ENCODE assay signal across 14 cellular contexts in genomic region chr2:449246-450067, GRCh38.
DNase-seq lines count a peak whose midpoint lies in the region; ATAC-seq and TF ChIP-seq lines count a peak whose summit lies in the region.
"Had no signal": no experiment of that assay in that cellular context is flagged by ENCODE, and none has a peak within 500 bp of the region (broad histone marks: within the 10 kb centered on the region; RNA-seq: fewer than 3 reads in every experiment).

No MANE protein-coding gene starts in this region.

- no peaks in the 10 kb centered on the region for H3F3A ChIP-seq in GM23338 (replicated peaks; ENCODE audit: low read depth)

- intact Hi-C loops in naive thymus-derived CD4-positive, alpha-beta T cell (cut with micrococcal nuclease) = no loop called here

- H2AFZ ChIP-seq in GM23338 = peak overlapping the region; percentile 58; the same call in 1 of the 2 replicates
- H2AFZ ChIP-seq in trophoblast cell (ENCODE audit: insufficient read depth, low read length, poor library complexity) = no peak overlapping the region

- H3K4me3 ChIP-seq in GM23338 (no peak overlapping the region), trophoblast cell (ENCODE audit: low read depth, low read length) (no peak overlapping the region)
- H3K4me3 ChIP-seq in naive thymus-derived CD4-positive, alpha-beta T cell (ENCODE audit: low read length) = no peak overlapping the region

- H3K18ac ChIP-seq in trophoblast cell (ENCODE audit: low read length) = no peak overlapping the region

- H2BK12ac ChIP-seq in trophoblast cell (ENCODE audit: low read length) = no peak overlapping the region

- H3K14ac ChIP-seq in trophoblast cell (ENCODE audit: low read length) = no peak overlapping the region

- DNase-seq in GM23338 (ENCODE audit: low spot score) (peak; percentile 32), NCI-H2171 (lab: John Stamatoyannopoulos, UW) (peak; percentile 25), left kidney (ENCODE audit: low read depth, low spot score) (peak; percentile 70), trophoblast cell (no peak), KBM-7 (no peak)
- no peak for DNase-seq in naive thymus-derived CD4-positive, alpha-beta T cell
- DNase-seq: BE2C; CD8-positive, alpha-beta T cell; NCI-H1694; NCI-H345; NCI-H82; SHP77 treated with DMSO at 0.1 percent for 48 hours; T-helper 17 cell had no signal

- ATAC-seq in GM23338 = peak; percentile 81
- no peak for ATAC-seq in naive thymus-derived CD4-positive, alpha-beta T cell
- ATAC-seq: CD8-positive, alpha-beta T cell; T-helper 17 cell had no signal

- H3K4me2 ChIP-seq in GM23338 = no peak overlapping the region
- H3K4me2 ChIP-seq in trophoblast cell (ENCODE audit: low read length) = no peak overlapping the region

- H3K9me3 Mint-ChIP-seq in GM23338 = peaks cover 3% of the 10 kb centered on the region; the same call in 1 of the 3 replicates
- H3K9me3 Mint-ChIP-seq in naive thymus-derived CD4-positive, alpha-beta T cell = no peaks in the 10 kb centered on the region
- H3K9me3 Mint-ChIP-seq: CD8-positive, alpha-beta T cell had no signal

- no peak overlapping the region for H3K23ac ChIP-seq in trophoblast cell (ENCODE audit: low read length)

- H3K36me3 ChIP-seq in GM23338 (ENCODE audit: insufficient read depth) (no peaks in the 10 kb centered on the region), trophoblast cell (ENCODE audit: control insufficient read depth in 1 of 2, insufficient read depth in 2 of 2, low read length in 2 of 2) (no peaks in the 10 kb centered on the region)
- H3K36me3 ChIP-seq in naive thymus-derived CD4-positive, alpha-beta T cell (ENCODE audit: control insufficient read depth in 2 of 3, insufficient read depth in 3 of 3, low read length in 3 of 3) = no peaks in the 10 kb centered on the region
- H3K36me3 ChIP-seq: BE2C had no signal

- H3K9ac ChIP-seq in trophoblast cell (ENCODE audit: low read length) = no peak overlapping the region

- H3K9me2 ChIP-seq in GM23338 (ENCODE audit: insufficient read depth) = no peaks in the 10 kb centered on the region

- H3K27ac ChIP-seq in C4-2B (peak overlapping the region; percentile 6; the same call in 1 of the 2 replicates), GM23338 (ENCODE audit: low read depth) (no peak overlapping the region), trophoblast cell (ENCODE audit: low read depth, low read length) (no peak overlapping the region)
- no peak overlapping the region for H3K27ac ChIP-seq in naive thymus-derived CD4-positive, alpha-beta T cell (ENCODE audit: low read depth, low read length)

- no peaks in the 10 kb centered on the region for H3K9me3 ChIP-seq in trophoblast cell (ENCODE audit: insufficient read depth, low read depth, low read length)
- H3K9me3 ChIP-seq in naive thymus-derived CD4-positive, alpha-beta T cell (ENCODE audit: control insufficient read depth in 2 of 3, low read length in 3 of 3) = no peaks in the 10 kb centered on the region
- H3K9me3 ChIP-seq: BE2C had no signal

- TF ChIP-seq CTCF in C4-2B (conservative IDR thresholded peaks at IDR 0.05) = no peak
- peak in 1 of 2 experiments; percentile 22; a peak in 2 of 4 replicates for TF ChIP-seq CTCF in GM23338 (conservative IDR thresholded peaks at IDR 0.05; ENCODE audit: low read depth in 2 of 2)

- no peak overlapping the region for H2BK120ac ChIP-seq in trophoblast cell (ENCODE audit: insufficient read depth, low read length, poor library complexity)

- H4K12ac ChIP-seq in trophoblast cell (ENCODE audit: low read depth, low read length) = no peak overlapping the region

- peaks cover 12% of the 10 kb centered on the region; the same call in 2 of the 3 replicates for H3K4me1 Mint-ChIP-seq in GM23338
- H3K4me1 Mint-ChIP-seq in naive thymus-derived CD4-positive, alpha-beta T cell = peaks cover under 1 to 11% (median 7%) of the 10 kb centered on the region in 7 donors
- H3K4me1 Mint-ChIP-seq: T-helper 17 cell had no signal

- no peaks in the 10 kb centered on the region for H3K79me1 ChIP-seq in trophoblast cell (ENCODE audit: low read length)

- H3K4me1 ChIP-seq in GM23338 (ENCODE audit: insufficient read depth) (no peaks in the 10 kb centered on the region; the same call in 1 of the 2 replicates), trophoblast cell (ENCODE audit: control insufficient read depth in 1 of 2, insufficient read depth in 2 of 2, low read length in 2 of 2) (no peaks in the 10 kb centered on the region)
- no peaks in the 10 kb centered on the region for H3K4me1 ChIP-seq in naive thymus-derived CD4-positive, alpha-beta T cell (ENCODE audit: control insufficient read depth in 2 of 2, insufficient read depth in 2 of 2, low read length in 2 of 2)
- H3K4me1 ChIP-seq: BE2C had no signal

- H3K27me3 Mint-ChIP-seq in GM23338 (ENCODE audit: insufficient read depth, low read depth, poor library complexity) = peaks cover 2% of the 10 kb centered on the region
- H3K27me3 Mint-ChIP-seq in naive thymus-derived CD4-positive, alpha-beta T cell = peaks cover 6 to 18% (median 15%) of the 10 kb centered on the region in 5 donors

- no peak overlapping the region; the same call in 1 of the 2 replicates for H3K27ac Mint-ChIP-seq in GM23338
- H3K27ac Mint-ChIP-seq in naive thymus-derived CD4-positive, alpha-beta T cell = no peak overlapping the region
- H3K27ac Mint-ChIP-seq: CD8-positive, alpha-beta T cell; T-helper 17 cell had no signal

- no peak overlapping the region for H2BK5ac ChIP-seq in trophoblast cell (ENCODE audit: low read depth, low read length, poor library complexity)

- no peak overlapping the region for H3K4ac ChIP-seq in trophoblast cell (ENCODE audit: low read depth, low read length)

- H4K8ac ChIP-seq in trophoblast cell (ENCODE audit: low read depth, low read length) = no peak overlapping the region

- H4K20me1 ChIP-seq in GM23338 (replicated peaks; ENCODE audit: insufficient read depth) = no peaks in the 10 kb centered on the region

- H4K91ac ChIP-seq in trophoblast cell (ENCODE audit: low read depth, low read length) = no peak overlapping the region

- no peak overlapping the region for H3K4me3 Mint-ChIP-seq in GM23338
- H3K4me3 Mint-ChIP-seq in naive thymus-derived CD4-positive, alpha-beta T cell = no peak overlapping the region
- H3K4me3 Mint-ChIP-seq: CD8-positive, alpha-beta T cell; T-helper 17 cell had no signal

- CTCF ChIA-PET in naive thymus-derived CD4-positive, alpha-beta T cell (lab: Charles Lee) = no interaction called here

- no peaks in the 10 kb centered on the region for H3K79me2 ChIP-seq in GM23338 (replicated peaks; ENCODE audit: insufficient read depth)
- no peaks in the 10 kb centered on the region for H3K79me2 ChIP-seq in trophoblast cell (ENCODE audit: control insufficient read depth, insufficient read depth, low read length, poor library complexity)

- no peaks in the 10 kb centered on the region for H3K36me3 Mint-ChIP-seq in GM23338 (ENCODE audit: low read depth)
- H3K36me3 Mint-ChIP-seq in naive thymus-derived CD4-positive, alpha-beta T cell = no peaks in the 10 kb centered on the region
- H3K36me3 Mint-ChIP-seq: CD8-positive, alpha-beta T cell had no signal

- H2AK5ac ChIP-seq in trophoblast cell (ENCODE audit: low read length) = no peak overlapping the region

- H3K27me3 ChIP-seq in GM23338 (ENCODE audit: insufficient read depth) = no peaks in the 10 kb centered on the region
- no peaks in the 10 kb centered on the region for H3K27me3 ChIP-seq in trophoblast cell (ENCODE audit: insufficient read depth, low read length)
- H3K27me3 ChIP-seq in naive thymus-derived CD4-positive, alpha-beta T cell (ENCODE audit: control insufficient read depth in 2 of 2, insufficient read depth in 2 of 2, low read length in 2 of 2) = no peaks in the 10 kb centered on the region
- H3K27me3 ChIP-seq: BE2C had no signal

- POLR2A ChIA-PET in naive thymus-derived CD4-positive, alpha-beta T cell (lab: Charles Lee) = no interaction called here

- WGBS in trophoblast cell (ENCODE audit: extremely low coverage, insufficient coverage, insufficient read length) = no CpG with 5 or more reads among the region's 6 CpGs

- in situ Hi-C loops in KBM-7 (cut with MboI; ENCODE audit: low pct_unique_long_range_greater_than_20kb, low sequenced_read_pairs) = no loop called here

TF ChIP-seq in GM23338, 12 proteins besides CTCF, POLR2A, EP300 and RAD21 (continues in another document):
- TF ChIP-seq EZH2phosphoT487 (IDR thresholded peaks at IDR 0.05; ENCODE audit: unreplicated experiment) (no peak), ETS1 (IDR thresholded peaks at IDR 0.05) (no peak), REST (IDR thresholded peaks at IDR 0.05; ENCODE audit: unreplicated experiment) (no peak), EZH2 (IDR thresholded peaks at IDR 0.05; ENCODE audit: low read depth, unreplicated experiment) (no peak)

Comparison
In these comparisons a context has a peak if more than half of its experiments do, and no peak if none do; other contexts are left out.
1. DNase-seq: peak in GM23338 (single experiment), NCI-H2171 (single experiment) and left kidney (single experiment); none in trophoblast cell (0 of 2), KBM-7 (single experiment) and naive thymus-derived CD4-positive, alpha-beta T cell (0 of 9).